ENCODE assay signal across 17 cellular contexts in the genomic region with DNA sequence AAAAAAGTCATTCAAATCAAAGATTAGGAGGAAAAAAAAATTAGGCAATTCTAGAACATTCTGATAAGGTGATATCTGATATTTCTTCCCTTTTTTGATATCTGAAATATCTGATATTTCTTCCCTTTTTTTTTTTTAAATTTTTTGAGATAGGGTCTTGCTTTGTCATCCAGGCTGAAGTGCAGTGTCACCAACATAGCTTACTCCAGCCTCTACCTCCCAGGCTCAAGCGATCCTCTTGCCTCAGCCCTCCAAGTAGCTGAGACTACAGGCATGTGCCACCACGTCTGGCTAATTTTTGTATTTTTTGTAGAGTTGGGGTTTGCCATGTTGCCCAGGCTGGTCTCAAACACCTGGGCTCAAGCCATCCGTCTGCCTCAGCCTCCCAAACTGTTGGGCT. TPM values are rescaled to one million over a fixed set of nuclear protein-coding genes. Genes with fewer than 3 reads are reported as not detected.
DNase-seq lines count a peak whose midpoint lies in the region; ATAC-seq and TF ChIP-seq lines count a peak whose summit lies in the region.
"Had no signal": no experiment of that assay in that cellular context is flagged by ENCODE, and none has a peak within 500 bp of the region (broad histone marks: within the 10 kb centered on the region; RNA-seq: fewer than 3 reads in every experiment).

No MANE protein-coding gene starts in this region.

- H3K4me1 ChIP-seq in OCI-LY1 (ENCODE audit: insufficient read depth, low read length, severe bottlenecking), result peaks cover 53% of the 10 kb centered on the region
- H3K4me1 ChIP-seq: A549, HAP-1 had no signal

- no peak overlapping the region for H3K4me3 Mint-ChIP-seq in activated CD4-positive, alpha-beta T cell treated with anti-CD3 and anti-CD28 coated beads, Interleukin-2, amount 10 ng/mL, durations not matched to agents 7 days and 5 days
- peak overlapping the region; percentile 67 to 87 (median 71) for H3K4me3 Mint-ChIP-seq in immature natural killer cell
- no peak overlapping the region for H3K4me3 Mint-ChIP-seq in stimulated activated effector memory CD8-positive, alpha-beta T cell treated with anti-CD3 and anti-CD28 coated beads, Interleukin-12 subunit alpha, Interleukin-12 subunit beta, amount 100 ng/mL, for 72 hours
- H3K4me3 Mint-ChIP-seq in activated T-helper 1 cell treated with anti-CD3 and anti-CD28 coated beads, Interleukin-12 subunit alpha, Interleukin-12 subunit beta, Interleukin-2, Interleukin-4 antibody, amounts not matched to agents 30 ng/mL and 10 ng/mL and 1 ng/mL, durations not matched to agents 14 hours and 24 hours and 36 hours, result no peak overlapping the region
- H3K4me3 Mint-ChIP-seq: CD14-positive monocyte; CD4-positive, alpha-beta memory T cell had no signal

- no peak for ATAC-seq in stimulated activated effector memory CD8-positive, alpha-beta T cell treated with anti-CD3 and anti-CD28 coated beads, Interleukin-12 subunit alpha, Interleukin-12 subunit beta, amount 100 ng/mL, for 72 hours
- ATAC-seq: A549 had no signal

- H4K20me1 ChIP-seq in OCI-LY1 (ENCODE audit: insufficient read depth, low read length), result no peaks in the 10 kb centered on the region

- peaks cover 2% of the 10 kb centered on the region for H3K36me3 Mint-ChIP-seq in activated CD4-positive, alpha-beta T cell treated with anti-CD3 and anti-CD28 coated beads, Interleukin-2, amount 10 ng/mL, durations not matched to agents 7 days and 5 days (ENCODE audit: low read depth)
- peaks cover 0 to 12% (median 7%) of the 10 kb centered on the region in 3 donors for H3K36me3 Mint-ChIP-seq in immature natural killer cell
- peaks cover 1% of the 10 kb centered on the region for H3K36me3 Mint-ChIP-seq in stimulated activated effector memory CD8-positive, alpha-beta T cell treated with anti-CD3 and anti-CD28 coated beads, Interleukin-12 subunit alpha, Interleukin-12 subunit beta, amount 100 ng/mL, for 72 hours
- peaks cover 4% of the 10 kb centered on the region for H3K36me3 Mint-ChIP-seq in activated T-helper 1 cell treated with anti-CD3 and anti-CD28 coated beads, Interleukin-12 subunit alpha, Interleukin-12 subunit beta, Interleukin-2, Interleukin-4 antibody, amounts not matched to agents 30 ng/mL and 10 ng/mL and 1 ng/mL, durations not matched to agents 14 hours and 24 hours and 36 hours (ENCODE audit: low read depth)
- H3K36me3 Mint-ChIP-seq: CD14-positive monocyte; CD4-positive, alpha-beta memory T cell had no signal

- no peak overlapping the region for H3K9ac ChIP-seq in OCI-LY1 (ENCODE audit: low read length)

- H3K27me3 Mint-ChIP-seq in activated CD4-positive, alpha-beta T cell treated with anti-CD3 and anti-CD28 coated beads, Interleukin-2, amount 10 ng/mL, durations not matched to agents 7 days and 5 days, result no peaks in the 10 kb centered on the region
- peaks cover 0 to 5% (median 4%) of the 10 kb centered on the region in 3 donors for H3K27me3 Mint-ChIP-seq in immature natural killer cell (ENCODE audit: low read depth in 3 of 3)
- H3K27me3 Mint-ChIP-seq in activated T-helper 1 cell treated with anti-CD3 and anti-CD28 coated beads, Interleukin-12 subunit alpha, Interleukin-12 subunit beta, Interleukin-2, Interleukin-4 antibody, amounts not matched to agents 30 ng/mL and 10 ng/mL and 1 ng/mL, durations not matched to agents 14 hours and 24 hours and 36 hours (ENCODE audit: insufficient read depth), result no peaks in the 10 kb centered on the region
- H3K27me3 Mint-ChIP-seq: CD4-positive, alpha-beta memory T cell had no signal

- POLR2A ChIA-PET in activated CD4-positive, alpha-beta T cell treated with anti-CD3 and anti-CD28 coated beads, Interleukin-2, amount 10 ng/mL, durations not matched to agents 7 days and 5 days (lab: Charles Lee), result no interaction called here

- CTCF ChIA-PET in activated CD4-positive, alpha-beta T cell treated with anti-CD3 and anti-CD28 coated beads, Interleukin-2, amount 10 ng/mL, durations not matched to agents 7 days and 5 days (lab: Charles Lee), result no interaction called here

- TF ChIP-seq CTCF in OCI-LY1 (IDR thresholded peaks at IDR 0.05; ENCODE audit: low read length), result no peak

- no peak for DNase-seq in activated CD4-positive, alpha-beta T cell treated with anti-CD3 and anti-CD28 coated beads, Interleukin-2, amount 10 ng/mL, durations not matched to agents 7 days and 5 days
- DNase-seq in activated CD4-positive, alpha-beta T cell treated with anti-CD3 and anti-CD28 coated beads for 48 hours, result no peak
- no peak for DNase-seq in immature natural killer cell
- DNase-seq in stimulated activated effector memory CD8-positive, alpha-beta T cell treated with anti-CD3 and anti-CD28 coated beads, Interleukin-12 subunit alpha, Interleukin-12 subunit beta, amount 100 ng/mL, for 72 hours (ENCODE audit: low spot score in 2 of 2), result no peak
- no peak for DNase-seq in NCI-H510A (lab: John Stamatoyannopoulos, UW)
- no peak for DNase-seq in activated T-helper 1 cell treated with anti-CD3 and anti-CD28 coated beads, Interleukin-12 subunit alpha, Interleukin-12 subunit beta, Interleukin-2, Interleukin-4 antibody, amounts not matched to agents 30 ng/mL and 10 ng/mL and 1 ng/mL, durations not matched to agents 14 hours and 24 hours and 36 hours (ENCODE audit: low spot score)
- no peak for DNase-seq in KG1 (lab: John Stamatoyannopoulos, UW)
- DNase-seq: AML-193; CD4-positive, alpha-beta memory T cell; DMS153; DMS79 treated with DMSO at 0.1 percent for 48 hours; GF-D8 had no signal

- H3K4me1 Mint-ChIP-seq in activated CD4-positive, alpha-beta T cell treated with anti-CD3 and anti-CD28 coated beads, Interleukin-2, amount 10 ng/mL, durations not matched to agents 7 days and 5 days, result peaks cover 39% of the 10 kb centered on the region
- H3K4me1 Mint-ChIP-seq in immature natural killer cell, result peaks cover 76 to 86% of the 10 kb centered on the region in 2 donors
- peaks cover 21% of the 10 kb centered on the region for H3K4me1 Mint-ChIP-seq in stimulated activated effector memory CD8-positive, alpha-beta T cell treated with anti-CD3 and anti-CD28 coated beads, Interleukin-12 subunit alpha, Interleukin-12 subunit beta, amount 100 ng/mL, for 72 hours
- H3K4me1 Mint-ChIP-seq in activated T-helper 1 cell treated with anti-CD3 and anti-CD28 coated beads, Interleukin-12 subunit alpha, Interleukin-12 subunit beta, Interleukin-2, Interleukin-4 antibody, amounts not matched to agents 30 ng/mL and 10 ng/mL and 1 ng/mL, durations not matched to agents 14 hours and 24 hours and 36 hours (ENCODE audit: low read depth), result peaks cover 43% of the 10 kb centered on the region

- H3K36me3 ChIP-seq in OCI-LY1 (ENCODE audit: insufficient read depth, low read length), result no peaks in the 10 kb centered on the region
- H3K36me3 ChIP-seq: HAP-1 had no signal

- H3F3A ChIP-seq in OCI-LY1 (ENCODE audit: insufficient read depth, low read length), result no peaks in the 10 kb centered on the region

- H3K27ac ChIP-seq in OCI-LY1 (ENCODE audit: low read depth, low read length, poor library complexity, severe bottlenecking), result peak overlapping the region; percentile 59
- H3K27ac ChIP-seq: 22Rv1, A549 had no signal

- no peaks in the 10 kb centered on the region for H3K27me3 ChIP-seq in OCI-LY1 (ENCODE audit: insufficient read depth, low read length)

- H3K4me2 ChIP-seq in OCI-LY1 (ENCODE audit: low read length), result no peak overlapping the region
- H3K4me2 ChIP-seq: A549 had no signal

- H3K9me3 Mint-ChIP-seq in activated CD4-positive, alpha-beta T cell treated with anti-CD3 and anti-CD28 coated beads, Interleukin-2, amount 10 ng/mL, durations not matched to agents 7 days and 5 days, result no peaks in the 10 kb centered on the region
- no peaks in the 10 kb centered on the region for H3K9me3 Mint-ChIP-seq in immature natural killer cell
- no peaks in the 10 kb centered on the region for H3K9me3 Mint-ChIP-seq in stimulated activated effector memory CD8-positive, alpha-beta T cell treated with anti-CD3 and anti-CD28 coated beads, Interleukin-12 subunit alpha, Interleukin-12 subunit beta, amount 100 ng/mL, for 72 hours
- peaks cover under 1% of the 10 kb centered on the region for H3K9me3 Mint-ChIP-seq in activated T-helper 1 cell treated with anti-CD3 and anti-CD28 coated beads, Interleukin-12 subunit alpha, Interleukin-12 subunit beta, Interleukin-2, Interleukin-4 antibody, amounts not matched to agents 30 ng/mL and 10 ng/mL and 1 ng/mL, durations not matched to agents 14 hours and 24 hours and 36 hours
- H3K9me3 Mint-ChIP-seq: CD4-positive, alpha-beta memory T cell had no signal

- intact Hi-C loops in activated T-helper 1 cell treated with anti-CD3 and anti-CD28 coated beads, Interleukin-12 subunit alpha, Interleukin-12 subunit beta, Interleukin-2, Interleukin-4 antibody, amounts not matched to agents 30 ng/mL and 10 ng/mL and 1 ng/mL, durations not matched to agents 14 hours and 24 hours and 36 hours (cut with micrococcal nuclease), result no loop called here

- H2AFZ ChIP-seq in OCI-LY1 (ENCODE audit: low read length), result no peak overlapping the region

- H3K9me2 ChIP-seq in OCI-LY1 (ENCODE audit: low read depth, low read length), result no peaks in the 10 kb centered on the region

- no peaks in the 10 kb centered on the region for H3K79me2 ChIP-seq in OCI-LY1 (ENCODE audit: insufficient read depth, low read length)

- peak overlapping the region; percentile 31 for H3K27ac Mint-ChIP-seq in activated CD4-positive, alpha-beta T cell treated with anti-CD3 and anti-CD28 coated beads, Interleukin-2, amount 10 ng/mL, durations not matched to agents 7 days and 5 days
- H3K27ac Mint-ChIP-seq in immature natural killer cell, result peak overlapping the region; percentile 83 to 93 (median 88)
- H3K27ac Mint-ChIP-seq in stimulated activated effector memory CD8-positive, alpha-beta T cell treated with anti-CD3 and anti-CD28 coated beads, Interleukin-12 subunit alpha, Interleukin-12 subunit beta, amount 100 ng/mL, for 72 hours, result peak overlapping the region; percentile 34
- no peak overlapping the region for H3K27ac Mint-ChIP-seq in activated T-helper 1 cell treated with anti-CD3 and anti-CD28 coated beads, Interleukin-12 subunit alpha, Interleukin-12 subunit beta, Interleukin-2, Interleukin-4 antibody, amounts not matched to agents 30 ng/mL and 10 ng/mL and 1 ng/mL, durations not matched to agents 14 hours and 24 hours and 36 hours
- H3K27ac Mint-ChIP-seq: CD14-positive monocyte had no signal

- H3K9me3 ChIP-seq in OCI-LY1 (ENCODE audit: low read length), result no peaks in the 10 kb centered on the region
- H3K9me3 ChIP-seq: A549, HAP-1 had no signal

- no peak overlapping the region for H3K4me3 ChIP-seq in OCI-LY1 (ENCODE audit: low read depth, low read length, poor library complexity, severe bottlenecking)
- H3K4me3 ChIP-seq: A549, HAP-1 had no signal

RNA-seq across cellular contexts. Expression of gene MEX3C, which starts 33.9 kb away (rescaled TPM):
- 10 to 100 TPM; 49.6 to 58.2 TPM for total RNA-seq in activated CD4-positive, alpha-beta T cell treated with anti-CD3 and anti-CD28 coated beads, Interleukin-2, amount 10 ng/mL, durations not matched to agents 7 days and 5 days
- 10 to 100 TPM in 2 of 3 donors, 1 to 10 TPM in 1; 10.0 to 18.1 (median 10.7) TPM for polyA plus RNA-seq in immature natural killer cell
- 67.6 and 68.0 TPM in 2 replicates for total RNA-seq in activated T-helper 1 cell treated with anti-CD3 and anti-CD28 coated beads, Interleukin-12 subunit alpha, Interleukin-12 subunit beta, Interleukin-2, Interleukin-4 antibody, amounts not matched to agents 30 ng/mL and 10 ng/mL and 1 ng/mL, durations not matched to agents 14 hours and 24 hours and 36 hours

Comparison
In these comparisons a context has a peak if more than half of its experiments do, and no peak if none do; other contexts are left out.
1. H3K4me3 Mint-ChIP-seq: peak in immature natural killer cell (5 of 5); none in activated CD4-positive, alpha-beta T cell treated with anti-CD3 and anti-CD28 coated beads, Interleukin-2, amount 10 ng/mL, durations not matched to agents 7 days and 5 days (single experiment), stimulated activated effector memory CD8-positive, alpha-beta T cell treated with anti-CD3 and anti-CD28 coated beads, Interleukin-12 subunit alpha, Interleukin-12 subunit beta, amount 100 ng/mL, for 72 hours (single experiment) and activated T-helper 1 cell treated with anti-CD3 and anti-CD28 coated beads, Interleukin-12 subunit alpha, Interleukin-12 subunit beta, Interleukin-2, Interleukin-4 antibody, amounts not matched to agents 30 ng/mL and 10 ng/mL and 1 ng/mL, durations not matched to agents 14 hours and 24 hours and 36 hours (single experiment).